Comparison of ENCODE assay signal across 8 cellular contexts in genomic region chr14:100155049-100155621, GRCh38. TPM values are rescaled to one million over a fixed set of nuclear protein-coding genes. Genes with fewer than 3 reads are reported as not detected.
DNase-seq lines count a peak whose midpoint lies in the region; ATAC-seq, FAIRE-seq and TF ChIP-seq lines count a peak whose summit lies in the region.

No MANE protein-coding gene starts in this region.

- peaks cover 10 to 45% (median 34%) of the 10 kb centered on the region in 7 donors for H3K27me3 ChIP-seq in heart right ventricle
- no peaks in the 10 kb centered on the region for H3K27me3 ChIP-seq in testis

- ATAC-seq in heart right ventricle (no peak), GM19395 (IDR thresholded peaks at IDR 0.05; ENCODE audit: unreplicated experiment) (no peak)

- TF ChIP-seq POLR2A in H54 (IDR thresholded peaks at IDR 0.05; ENCODE audit: low read depth, low read length): no peak
- TF ChIP-seq POLR2A in testis (IDR thresholded peaks at IDR 0.05): no peak

- H3K27ac ChIP-seq in heart right ventricle (no peak overlapping the region), testis (no peak overlapping the region)

- DNase-seq in COLO829 (ENCODE audit: low spot score) (peak; percentile 46), H54 (ENCODE audit: insufficient read length, low spot score) (peak; percentile 85), heart right ventricle (peak in 1 of 2 donors; percentile 14), testis (peak; percentile 50), foreskin melanocyte (no peak), NCI-H2107 treated with DMSO at 0.1 percent for 48 hours (lab: John Stamatoyannopoulos, UW; ENCODE audit: unreplicated experiment) (no peak)

- peak; percentile 53 for TF ChIP-seq CTCF in WI38 (IDR thresholded peaks at IDR 0.05; ENCODE audit: low read depth, low read length)
- peak; percentile 18 to 51 (median 44) for TF ChIP-seq CTCF in heart right ventricle (IDR thresholded peaks at IDR 0.05)
- TF ChIP-seq CTCF in testis (IDR thresholded peaks at IDR 0.05): peak in 2 of 3 experiments; percentile 48 to 57

- intact Hi-C loops in heart right ventricle (cut with DNase I) (no loop called here), testis (cut with DNase I; ENCODE audit: low total_unique reads) (no loop called here)

- FAIRE-seq in H54 (lab: Jason Lieb, UNC): peak; percentile 61

- H3K36me3 ChIP-seq in heart right ventricle (no peaks in the 10 kb centered on the region), testis (ENCODE audit: low read depth, missing control alignments) (no peaks in the 10 kb centered on the region)

- H3K4me3 ChIP-seq in WI38 (ENCODE audit: low read depth, low read length): no peak overlapping the region
- no peak overlapping the region for H3K4me3 ChIP-seq in heart right ventricle
- H3K4me3 ChIP-seq in testis: no peak overlapping the region

- H3K4me1 ChIP-seq in heart right ventricle (peaks cover 0 to 16% (median 14%) of the 10 kb centered on the region in 9 donors), testis (peaks cover 8% of the 10 kb centered on the region)

- 60 to 68% methylated on average over 8 of the region's 8 CpGs for WGBS in heart right ventricle, 2 donors
- WGBS in testis, 2 donors: 69 to 76% methylated on average over 8 of the region's 8 CpGs

- H3K9me3 ChIP-seq in heart right ventricle (peaks cover 0 to 12% (median 6%) of the 10 kb centered on the region in 11 donors), testis (no peaks in the 10 kb centered on the region)

RNA-seq across cellular contexts. Expression of gene DEGS2, which starts 4.3 kb away (rescaled TPM):
- under 1 TPM in 4 of 10 donors, not detected in 6; 0.04 to 0.20 (median 0.10) TPM for total RNA-seq in heart right ventricle
- under 1 TPM in 1 of 2 donors, not detected in 1; 0.10 TPM for polyA plus RNA-seq in heart right ventricle
- total RNA-seq in testis: 1 to 10 TPM; 3.3 to 5.9 TPM
- polyA plus RNA-seq in testis (ENCODE audit: insufficient read depth, low read depth, low replicate concordance): 3.9 TPM

Comparison
In these comparisons a context has a peak if more than half of its experiments do, and no peak if none do; other contexts are left out.
1. DNase-seq: peak in COLO829 (single experiment), H54 (single experiment) and testis (single experiment); none in foreskin melanocyte (single experiment) and NCI-H2107 treated with DMSO at 0.1 percent for 48 hours (single experiment).
2. Peak in every context shown above with its lines, with median percentiles within 50 percentile points of each other: CTCF ChIP-seq.